ENCODE assay signal across 12 cellular contexts in genomic region chr20:41694796-41695195, GRCh38.
DNase-seq lines count a peak whose midpoint lies in the region; ATAC-seq and TF ChIP-seq lines count a peak whose summit lies in the region.
"Had no signal": no experiment of that assay in that cellular context is flagged by ENCODE, and none has a peak within 500 bp of the region (broad histone marks: within the 10 kb centered on the region; RNA-seq: fewer than 3 reads in every experiment).

No MANE protein-coding gene starts in this region.

- no peaks in the 10 kb centered on the region for H4K20me1 ChIP-seq in GM23248 (ENCODE audit: insufficient read depth)

- H3K4me3 Mint-ChIP-seq in activated CD4-positive, alpha-beta T cell treated with anti-CD3 and anti-CD28 coated beads, Interleukin-2, amount 10 ng/mL, durations not matched to agents 7 days and 5 days: no peak overlapping the region
- H3K4me3 Mint-ChIP-seq in IgD-negative memory B cell (peak overlapping the region; percentile 56 to 93 (median 86)), progenitor cell of endocrine pancreas (ENCODE audit: low read depth) (peak overlapping the region; percentile 60)
- H3K4me3 Mint-ChIP-seq in activated CD8-positive, alpha-beta T cell treated with anti-CD3 and anti-CD28 coated beads for 36 hours: peak overlapping the region; percentile 90

- no peak for TF ChIP-seq CTCF in activated CD8-positive, alpha-beta T cell treated with anti-CD3 and anti-CD28 coated beads for 36 hours (IDR thresholded peaks at IDR 0.05)
- no peak for TF ChIP-seq CTCF in progenitor cell of endocrine pancreas (IDR thresholded peaks at IDR 0.05; ENCODE audit: unreplicated experiment)

- H3K27ac ChIP-seq in GM23248: no peak overlapping the region
- H3K27ac ChIP-seq: SJCRH30 had no signal

- H3K27ac Mint-ChIP-seq in activated CD4-positive, alpha-beta T cell treated with anti-CD3 and anti-CD28 coated beads, Interleukin-2, amount 10 ng/mL, durations not matched to agents 7 days and 5 days: peak overlapping the region; percentile 85
- peak overlapping the region in 2 of 3 donors; percentile 67 to 69 for H3K27ac Mint-ChIP-seq in IgD-negative memory B cell
- peak overlapping the region; percentile 0 for H3K27ac Mint-ChIP-seq in activated CD8-positive, alpha-beta T cell treated with anti-CD3 and anti-CD28 coated beads for 36 hours
- peak overlapping the region; percentile 88 for H3K27ac Mint-ChIP-seq in progenitor cell of endocrine pancreas

- in situ Hi-C loops in GM23248 (cut with MboI): no loop called here

- 89 to 98% methylated on average over 2 of the region's 2 CpGs for WGBS in GM23248 (ENCODE audit: low coverage in 1 of 2, low lambda C conversion rate in 2 of 2, missing lambda C conversion rate in 2 of 2), 2 experiments

- no peaks in the 10 kb centered on the region for H3K9me3 ChIP-seq in GM23248 (ENCODE audit: low read depth)
- H3K9me3 ChIP-seq: body of pancreas, SJCRH30 had no signal

- POLR2A ChIA-PET in activated CD4-positive, alpha-beta T cell treated with anti-CD3 and anti-CD28 coated beads, Interleukin-2, amount 10 ng/mL, durations not matched to agents 7 days and 5 days (lab: Charles Lee): no interaction called here
- POLR2A ChIA-PET in activated CD8-positive, alpha-beta T cell treated with anti-CD3 and anti-CD28 coated beads for 36 hours (lab: Charles Lee): no interaction called here

- no peaks in the 10 kb centered on the region for H3K36me3 Mint-ChIP-seq in activated CD4-positive, alpha-beta T cell treated with anti-CD3 and anti-CD28 coated beads, Interleukin-2, amount 10 ng/mL, durations not matched to agents 7 days and 5 days (ENCODE audit: low read depth)
- H3K36me3 Mint-ChIP-seq in IgD-negative memory B cell (peaks cover 2% of the 10 kb centered on the region), progenitor cell of endocrine pancreas (ENCODE audit: insufficient read depth) (no peaks in the 10 kb centered on the region)
- no peaks in the 10 kb centered on the region for H3K36me3 Mint-ChIP-seq in activated CD8-positive, alpha-beta T cell treated with anti-CD3 and anti-CD28 coated beads for 36 hours (ENCODE audit: low read depth)

- no peak for ATAC-seq in activated CD8-positive, alpha-beta T cell treated with anti-CD3 and anti-CD28 coated beads for 36 hours
- ATAC-seq in HG03378 (IDR thresholded peaks at IDR 0.05; ENCODE audit: unreplicated experiment): no peak
- ATAC-seq: body of pancreas had no signal

- H3K4me1 ChIP-seq in GM23248 (ENCODE audit: insufficient read depth): no peaks in the 10 kb centered on the region
- H3K4me1 ChIP-seq: SJCRH30 had no signal

- intact Hi-C loops in activated CD8-positive, alpha-beta T cell treated with anti-CD3 and anti-CD28 coated beads for 36 hours (cut with micrococcal nuclease): no loop called here

- no peaks in the 10 kb centered on the region for H3K79me2 ChIP-seq in GM23248 (ENCODE audit: insufficient read depth)

- H3K9me3 Mint-ChIP-seq in activated CD4-positive, alpha-beta T cell treated with anti-CD3 and anti-CD28 coated beads, Interleukin-2, amount 10 ng/mL, durations not matched to agents 7 days and 5 days: no peaks in the 10 kb centered on the region
- peaks cover 0 to 2% (median 0%) of the 10 kb centered on the region in 3 donors for H3K9me3 Mint-ChIP-seq in IgD-negative memory B cell
- H3K9me3 Mint-ChIP-seq in activated CD8-positive, alpha-beta T cell treated with anti-CD3 and anti-CD28 coated beads for 36 hours: no peaks in the 10 kb centered on the region
- peaks cover 3% of the 10 kb centered on the region for H3K9me3 Mint-ChIP-seq in progenitor cell of endocrine pancreas (ENCODE audit: low read depth)

- H3K9me2 ChIP-seq in GM23248 (ENCODE audit: insufficient read depth): no peaks in the 10 kb centered on the region

- no peak overlapping the region for H3K4me2 ChIP-seq in GM23248 (ENCODE audit: unreplicated experiment)

- CTCF ChIA-PET in activated CD4-positive, alpha-beta T cell treated with anti-CD3 and anti-CD28 coated beads, Interleukin-2, amount 10 ng/mL, durations not matched to agents 7 days and 5 days (lab: Charles Lee): interaction anchor here (0.6 to 0.8 kb wide), 2 partner anchors 14 to 704 kb away, joined by 3 read pairs; no protein-coding TSS in a partner anchor
- CTCF ChIA-PET in activated CD8-positive, alpha-beta T cell treated with anti-CD3 and anti-CD28 coated beads for 36 hours (lab: Charles Lee): no interaction called here

- no peak overlapping the region for H2AFZ ChIP-seq in GM23248

- H3K27me3 ChIP-seq in GM23248 (replicated peaks; ENCODE audit: insufficient read depth): no peaks in the 10 kb centered on the region
- H3K27me3 ChIP-seq: body of pancreas, SJCRH30 had no signal

- no peaks in the 10 kb centered on the region for H3F3A ChIP-seq in GM23248 (ENCODE audit: insufficient read depth)

- H3K27me3 Mint-ChIP-seq in activated CD4-positive, alpha-beta T cell treated with anti-CD3 and anti-CD28 coated beads, Interleukin-2, amount 10 ng/mL, durations not matched to agents 7 days and 5 days: peaks cover 4% of the 10 kb centered on the region
- H3K27me3 Mint-ChIP-seq in IgD-negative memory B cell: peaks cover 4% of the 10 kb centered on the region
- no peaks in the 10 kb centered on the region for H3K27me3 Mint-ChIP-seq in activated CD8-positive, alpha-beta T cell treated with anti-CD3 and anti-CD28 coated beads for 36 hours
- H3K27me3 Mint-ChIP-seq in progenitor cell of endocrine pancreas: no peaks in the 10 kb centered on the region

- no peaks in the 10 kb centered on the region for H3K36me3 ChIP-seq in GM23248 (ENCODE audit: low read depth)
- H3K36me3 ChIP-seq: SJCRH30 had no signal

- peaks cover 27% of the 10 kb centered on the region for H3K4me1 Mint-ChIP-seq in activated CD4-positive, alpha-beta T cell treated with anti-CD3 and anti-CD28 coated beads, Interleukin-2, amount 10 ng/mL, durations not matched to agents 7 days and 5 days
- H3K4me1 Mint-ChIP-seq in IgD-negative memory B cell: peaks cover 16 to 19% (median 17%) of the 10 kb centered on the region in 3 donors
- H3K4me1 Mint-ChIP-seq in activated CD8-positive, alpha-beta T cell treated with anti-CD3 and anti-CD28 coated beads for 36 hours (ENCODE audit: low read depth): peaks cover 15% of the 10 kb centered on the region
- H3K4me1 Mint-ChIP-seq in progenitor cell of endocrine pancreas (ENCODE audit: low read depth): peaks cover 20% of the 10 kb centered on the region

- no peak overlapping the region for H3K9ac ChIP-seq in GM23248

- DNase-seq in activated CD4-positive, alpha-beta T cell treated with anti-CD3 and anti-CD28 coated beads, Interleukin-2, amount 10 ng/mL, durations not matched to agents 7 days and 5 days: no peak
- no peak for DNase-seq in activated CD4-positive, alpha-beta T cell treated with anti-CD3 and anti-CD28 coated beads for 4 hours
- DNase-seq in activated CD8-positive, alpha-beta T cell treated with anti-CD3 and anti-CD28 coated beads for 36 hours: no peak
- no peak for DNase-seq in progenitor cell of endocrine pancreas (ENCODE audit: low spot score, unreplicated experiment)
- no peak for DNase-seq in GM23248
- no peak for DNase-seq in superior temporal gyrus (ENCODE audit: extremely low spot score)
- DNase-seq: DMS153, NCI-H1436 treated with DMSO at 0.1 percent for 48 hours had no signal

- H3K4me3 ChIP-seq in GM23248: no peak overlapping the region
- H3K4me3 ChIP-seq: body of pancreas had no signal

Comparison
In these comparisons a context has a peak if more than half of its experiments do, and no peak if none do; other contexts are left out.
1. H3K27ac Mint-ChIP-seq: peak in every context shown above with its lines; median percentile 88 in progenitor cell of endocrine pancreas; 85 in activated CD4-positive, alpha-beta T cell treated with anti-CD3 and anti-CD28 coated beads, Interleukin-2, amount 10 ng/mL, durations not matched to agents 7 days and 5 days; 68 in IgD-negative memory B cell; 0 in activated CD8-positive, alpha-beta T cell treated with anti-CD3 and anti-CD28 coated beads for 36 hours.